In genomic region chr1:75203415-75204277, GRCh38 we compare ENCODE assay signal across 8 cellular contexts.
DNase-seq lines count a peak whose midpoint lies in the region; ATAC-seq and TF ChIP-seq lines count a peak whose summit lies in the region.

No MANE protein-coding gene starts in this region.

- ATAC-seq in GM18867 (IDR thresholded peaks at IDR 0.05; ENCODE audit: unreplicated experiment) (peak; percentile 91), HG02981 (IDR thresholded peaks at IDR 0.05; ENCODE audit: unreplicated experiment) (peak; percentile 93), aorta (ENCODE audit: low FRiP score) (no peak)

- H3K27ac ChIP-seq in uterus, result no peak overlapping the region
- H3K27ac ChIP-seq in aorta (ENCODE audit: low read depth in 1 of 2, low read length in 2 of 2), result no peak overlapping the region

- H3K4me1 ChIP-seq in uterus, result no peaks in the 10 kb centered on the region
- no peaks in the 10 kb centered on the region for H3K4me1 ChIP-seq in aorta (ENCODE audit: control insufficient read depth in 1 of 2, insufficient read depth in 2 of 2, low read length in 2 of 2)

- no peaks in the 10 kb centered on the region for H3K27me3 ChIP-seq in kidney epithelial cell (ENCODE audit: control insufficient read depth, insufficient read depth, low read length)
- no peaks in the 10 kb centered on the region for H3K27me3 ChIP-seq in uterus
- H3K27me3 ChIP-seq in aorta (ENCODE audit: control insufficient read depth in 1 of 2, insufficient read depth in 2 of 2, low read length in 1 of 2), result no peaks in the 10 kb centered on the region

- TF ChIP-seq CTCF in astrocyte of the spinal cord (IDR thresholded peaks at IDR 0.05; ENCODE audit: low read depth, low read length) (peak; percentile 76), kidney epithelial cell (IDR thresholded peaks at IDR 0.05; ENCODE audit: insufficient read depth, low read length, poor library complexity, severe bottlenecking) (peak; percentile 76), uterus (IDR thresholded peaks at IDR 0.05) (peak; percentile 8 to 53 (median 39))

- H3K9me3 ChIP-seq in uterus (no peaks in the 10 kb centered on the region), aorta (ENCODE audit: control insufficient read depth, low read length) (no peaks in the 10 kb centered on the region)

- DNase-seq in CMK (ENCODE audit: low read depth), result peak; percentile 4
- peak; percentile 76 for DNase-seq in NCI-H2171 treated with DMSO at 0.1 percent for 48 hours (lab: John Stamatoyannopoulos, UW)
- peak; percentile 52 for DNase-seq in astrocyte of the spinal cord (ENCODE audit: low read depth, low spot score)
- peak; percentile 2 for DNase-seq in kidney epithelial cell (ENCODE audit: low read depth)
- no peak for DNase-seq in uterus
- no peak for DNase-seq in aorta

- intact Hi-C loops in uterus (cut with DNase I; ENCODE audit: low total_unique reads) (no loop called here), aorta (cut with DNase I) (loop anchor here in 1 of 2 donors (5.0 kb wide), 1 partner anchor 431 kb away; no protein-coding TSS in a partner anchor)

- in situ Hi-C loops in astrocyte of the spinal cord (cut with HindIII; ENCODE audit: low sequenced_read_pairs), result no loop called here

- TF ChIP-seq POLR2A in uterus (IDR thresholded peaks at IDR 0.05), result no peak

- H3K36me3 ChIP-seq in kidney epithelial cell (ENCODE audit: control insufficient read depth, insufficient read depth, low read length), result no peaks in the 10 kb centered on the region
- no peaks in the 10 kb centered on the region for H3K36me3 ChIP-seq in uterus
- H3K36me3 ChIP-seq in aorta (ENCODE audit: control insufficient read depth in 1 of 2, insufficient read depth in 2 of 2, low read length in 1 of 2), result no peaks in the 10 kb centered on the region

- H3K4me3 ChIP-seq in astrocyte of the spinal cord (ENCODE audit: low read depth, low read length) (no peak overlapping the region), kidney epithelial cell (ENCODE audit: low read depth, low read length) (no peak overlapping the region), uterus (no peak overlapping the region), aorta (ENCODE audit: low read length in 2 of 2) (no peak overlapping the region)

- WGBS in aorta, 2 donors, result 30 to 34% methylated on average over 8 of the region's 8 CpGs

Comparison
In these comparisons a context has a peak if more than half of its experiments do, and no peak if none do; other contexts are left out.
1. DNase-seq: peak in CMK (single experiment), NCI-H2171 treated with DMSO at 0.1 percent for 48 hours (single experiment), astrocyte of the spinal cord (single experiment) and kidney epithelial cell (single experiment); none in uterus (0 of 2) and aorta (0 of 2).
2. Peak in every context shown above with its lines, with median percentiles within 50 percentile points of each other: CTCF ChIP-seq.